30 cellular contexts compared by ENCODE assay signal in the genomic region with DNA sequence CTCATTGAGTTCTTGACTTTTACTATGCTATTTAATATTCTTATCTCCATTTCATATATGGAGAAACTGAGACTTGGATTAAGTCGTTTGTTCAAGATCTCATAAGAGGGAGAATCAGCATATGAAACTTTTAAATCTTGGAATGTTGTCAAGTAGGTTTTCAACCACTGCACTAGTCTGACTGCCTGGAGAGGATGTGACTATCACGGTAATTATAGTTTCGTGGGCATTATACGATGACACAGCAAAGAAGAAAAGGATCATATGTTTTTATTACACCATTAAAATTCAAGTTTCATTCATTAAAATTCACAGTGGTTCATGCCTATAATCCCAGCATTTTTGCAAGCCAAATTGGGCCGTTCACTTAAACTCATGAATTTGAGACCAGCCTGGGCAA.
"Had no signal": no experiment of that assay in that cellular context is flagged by ENCODE, and none has a peak within 500 bp of the region (broad histone marks: within the 10 kb centered on the region; RNA-seq: fewer than 3 reads in every experiment).

No MANE protein-coding gene starts in this region.

- H3K4me3 Mint-ChIP-seq: activated CD4-positive, alpha-beta memory T cell treated with anti-CD3 and anti-CD28 coated beads, Interleukin-2, amount 10 ng/mL, durations not matched to agents 7 days and 5 days; activated CD4-positive, alpha-beta T cell treated with anti-CD3 and anti-CD28 coated beads, Interleukin-2, amount 10 ng/mL, durations not matched to agents 7 days and 5 days; activated T-cell treated with anti-CD3 and anti-CD28 coated beads, Interleukin-2, amount 50 U/mL, for 24 hours; activated T-helper 17 cell treated with anti-CD3 and anti-CD28 coated beads, Interleukin-2, amount 50 U/mL, for 72 hours; central memory CD8-positive, alpha-beta T cell; dendritic cell treated with granulocyte-macrophage colony-stimulating factor and Interleukin-4, amounts not matched to agents 40 ng/mL and 50 ng/mL, for 4 days; nephron progenitor cell; WTC11 had no signal

- H3K27me3 Mint-ChIP-seq: activated CD4-positive, alpha-beta memory T cell treated with anti-CD3 and anti-CD28 coated beads, Interleukin-2, amount 10 ng/mL, durations not matched to agents 7 days and 5 days; activated CD4-positive, alpha-beta T cell treated with anti-CD3 and anti-CD28 coated beads, Interleukin-2, amount 10 ng/mL, durations not matched to agents 7 days and 5 days; activated T-cell treated with anti-CD3 and anti-CD28 coated beads, Interleukin-2, amount 50 U/mL, for 24 hours; activated T-helper 17 cell treated with anti-CD3 and anti-CD28 coated beads, Interleukin-2, amount 50 U/mL, for 72 hours; central memory CD8-positive, alpha-beta T cell; dendritic cell treated with granulocyte-macrophage colony-stimulating factor and Interleukin-4, amounts not matched to agents 40 ng/mL and 50 ng/mL, for 4 days; progenitor cell of endocrine pancreas had no signal

- H3K9me3 Mint-ChIP-seq: nephron progenitor cell had no signal

- H3K9me3 ChIP-seq: gastrocnemius medialis, neutrophil, right lobe of liver, testis had no signal

- H3K4me3 ChIP-seq: gastrocnemius medialis, hepatocyte, left ventricle myocardium inferior, lung, right lobe of liver, testis, transverse colon had no signal

- H3K27ac Mint-ChIP-seq: activated CD4-positive, alpha-beta memory T cell treated with anti-CD3 and anti-CD28 coated beads, Interleukin-2, amount 10 ng/mL, durations not matched to agents 7 days and 5 days; activated CD4-positive, alpha-beta T cell treated with anti-CD3 and anti-CD28 coated beads, Interleukin-2, amount 10 ng/mL, durations not matched to agents 7 days and 5 days; activated T-cell treated with anti-CD3 and anti-CD28 coated beads, Interleukin-2, amount 50 U/mL, for 24 hours; activated T-helper 17 cell treated with anti-CD3 and anti-CD28 coated beads, Interleukin-2, amount 50 U/mL, for 72 hours; dendritic cell treated with granulocyte-macrophage colony-stimulating factor and Interleukin-4, amounts not matched to agents 40 ng/mL and 50 ng/mL, for 4 days; nephron progenitor cell; progenitor cell of endocrine pancreas; WTC11 had no signal

- H3K4me1 Mint-ChIP-seq: activated CD4-positive, alpha-beta memory T cell treated with anti-CD3 and anti-CD28 coated beads, Interleukin-2, amount 10 ng/mL, durations not matched to agents 7 days and 5 days; activated CD4-positive, alpha-beta T cell treated with anti-CD3 and anti-CD28 coated beads, Interleukin-2, amount 10 ng/mL, durations not matched to agents 7 days and 5 days; activated T-helper 17 cell treated with anti-CD3 and anti-CD28 coated beads, Interleukin-2, amount 50 U/mL, for 72 hours; central memory CD8-positive, alpha-beta T cell; nephron progenitor cell had no signal

- H3K4me1 ChIP-seq: gastrocnemius medialis, left ventricle myocardium inferior, right lobe of liver, testis, transverse colon had no signal

- ATAC-seq: activated T-helper 17 cell treated with anti-CD3 and anti-CD28 coated beads, Interleukin-2, amount 50 U/mL, for 72 hours; gastrocnemius medialis; right lobe of liver; stimulated activated naive CD8-positive, alpha-beta T cell treated with anti-CD3 and anti-CD28 coated beads, Interleukin-15, Interleukin-2, amounts not matched to agents 100 U/mL and 50 U/mL, for 24 hours; WTC11 had no signal

- H3K27ac ChIP-seq: epithelial cell of prostate, gastrocnemius medialis, hepatocyte, left ventricle myocardium inferior, neutrophil, right lobe of liver, testis, transverse colon had no signal

- H3K79me2 ChIP-seq: hepatocyte had no signal

- H2AFZ ChIP-seq: hepatocyte had no signal

- H3K4me2 ChIP-seq: hepatocyte had no signal

- H3K27me3 ChIP-seq: gastrocnemius medialis, hepatocyte, neutrophil, right lobe of liver, testis, transverse colon had no signal

- H3K36me3 ChIP-seq: gastrocnemius medialis, left ventricle myocardium inferior, neutrophil, right lobe of liver, transverse colon had no signal

- DNase-seq: activated CD4-positive, alpha-beta memory T cell treated with anti-CD3 and anti-CD28 coated beads, Interleukin-2, amount 10 ng/mL, durations not matched to agents 7 days and 5 days; activated CD4-positive, alpha-beta T cell treated with anti-CD3 and anti-CD28 coated beads for 1 hour; activated CD4-positive, alpha-beta T cell treated with anti-CD3 and anti-CD28 coated beads, Interleukin-2, amount 10 ng/mL, durations not matched to agents 7 days and 5 days; activated CD8-positive, alpha-beta memory T cell treated with anti-CD3 and anti-CD28 coated beads, Interleukin-2, amount 50 U/mL, for 48 hours; activated gamma-delta T cell treated with Interleukin-2 at 50 U/mL for 16 hours; activated naive CD4-positive, alpha-beta T cell treated with anti-CD3 and anti-CD28 coated beads, Interleukin-2, amount 50 U/mL, for 16 hours; activated T-cell treated with anti-CD3 and anti-CD28 coated beads, Interleukin-2, amount 50 U/mL, for 24 hours; amniotic stem cell; effector CD4-positive, alpha-beta T cell; gastrocnemius medialis; glutamatergic neuron; islet precursor cell; left ventricle myocardium inferior; nephron progenitor cell; right lobe of liver; stimulated activated CD4-positive, alpha-beta T cell treated with anti-CD3 and anti-CD28 coated beads, Interleukin-12 subunit alpha, Interleukin-12 subunit beta, amount 100 ng/mL, for 4 hours; stimulated activated CD4-positive, alpha-beta T cell treated with anti-CD3 and anti-CD28 coated beads, Interleukin-4, amount 100 ng/mL, for 1 hour; stimulated activated naive CD8-positive, alpha-beta T cell treated with anti-CD3 and anti-CD28 coated beads, Interleukin-15, Interleukin-2, amounts not matched to agents 100 U/mL and 50 U/mL, for 24 hours; T-helper 2 cell; testis; transverse colon had no signal
